1 cellular context compared by ENCODE assay signal in genomic region chr17:75456417-75457046, GRCh38.
TF ChIP-seq lines count a peak whose summit lies in the region.

Gene TMEM94 (plus strand): TSS chr17:75456635. CDS start chr17:75471906, 15,271 bp downstream.

TF ChIP-seq in HepG2, 621 proteins besides CTCF, POLR2A, EP300 and RAD21 (continued from another document and continues in another):
- TF ChIP-seq KMT2A (CRISPR knock-in tag; IDR thresholded peaks at IDR 0.05) = no peak; the same call in 1 of the 2 replicates
- no peak for TF ChIP-seq PLRG1 (conservative IDR thresholded peaks at IDR 0.05)
- peak; percentile 91 for TF ChIP-seq HCFC1 (IDR thresholded peaks at IDR 0.05; ENCODE audit: low read depth, low read length)
- TF ChIP-seq ZNF546 (CRISPR knock-in tag; conservative IDR thresholded peaks at IDR 0.05) = peak; percentile 64
- TF ChIP-seq ISL2 (CRISPR knock-in tag; IDR thresholded peaks at IDR 0.05) = no peak; the same call in none of the 2 replicates
- no peak; the same call in 1 of the 2 replicates for TF ChIP-seq ZNF816 (CRISPR knock-in tag; IDR thresholded peaks at IDR 0.05; ENCODE audit: borderline replicate concordance)
- TF ChIP-seq ZNF550 (CRISPR knock-in tag; IDR thresholded peaks at IDR 0.05; ENCODE audit: borderline replicate concordance) = no peak; the same call in 1 of the 2 replicates
- TF ChIP-seq, protein P1, sequence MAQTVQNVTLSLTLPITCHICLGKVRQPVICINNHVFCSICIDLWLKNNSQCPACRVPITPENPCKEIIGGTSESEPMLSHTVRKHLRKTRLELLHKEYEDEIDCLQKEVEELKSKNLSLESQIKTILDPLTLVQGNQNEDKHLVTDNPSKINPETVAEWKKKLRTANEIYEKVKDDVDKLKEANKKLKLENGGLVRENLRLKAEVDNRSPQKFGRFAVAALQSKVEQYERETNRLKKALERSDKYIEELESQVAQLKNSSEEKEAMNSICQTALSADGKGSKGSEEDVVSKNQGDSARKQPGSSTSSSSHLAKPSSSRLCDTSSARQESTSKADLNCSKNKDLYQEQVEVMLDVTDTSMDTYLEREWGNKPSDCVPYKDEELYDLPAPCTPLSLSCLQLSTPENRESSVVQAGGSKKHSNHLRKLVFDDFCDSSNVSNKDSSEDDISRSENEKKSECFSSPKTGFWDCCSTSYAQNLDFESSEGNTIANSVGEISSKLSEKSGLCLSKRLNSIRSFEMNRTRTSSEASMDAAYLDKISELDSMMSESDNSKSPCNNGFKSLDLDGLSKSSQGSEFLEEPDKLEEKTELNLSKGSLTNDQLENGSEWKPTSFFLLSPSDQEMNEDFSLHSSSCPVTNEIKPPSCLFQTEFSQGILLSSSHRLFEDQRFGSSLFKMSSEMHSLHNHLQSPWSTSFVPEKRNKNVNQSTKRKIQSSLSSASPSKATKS (CRISPR knock-in tag; IDR thresholded peaks at IDR 0.05) = 0 out of 2 replicates have a peak, but pooled peaks have one; percentile 76
- TF ChIP-seq ZNF800 (CRISPR knock-in tag; IDR thresholded peaks at IDR 0.05) = no peak; the same call in 1 of the 2 replicates
- no peak for TF ChIP-seq SRSF4 (IDR thresholded peaks at IDR 0.05; ENCODE audit: low read depth, low read length, poor library complexity, severe bottlenecking)
- TF ChIP-seq RXRB (CRISPR knock-in tag; IDR thresholded peaks at IDR 0.05; ENCODE audit: borderline replicate concordance) = peak; percentile 51; the same call in 1 of the 2 replicates
- peak; percentile 48; the same call in 1 of the 2 replicates for TF ChIP-seq DNMT3B (CRISPR knock-in tag; conservative IDR thresholded peaks at IDR 0.05)
- TF ChIP-seq ZBTB3 (CRISPR knock-in tag; IDR thresholded peaks at IDR 0.05; ENCODE audit: borderline replicate concordance, low read depth) = 0 out of 2 replicates have a peak, but pooled peaks have one; percentile 64
- no peak for TF ChIP-seq MAFK (conservative IDR thresholded peaks at IDR 0.05 in 1 of 2, IDR thresholded peaks at IDR 0.05 in 1 of 2; ENCODE audit: low read length in 2 of 2)
- no peak for TF ChIP-seq SRF (IDR thresholded peaks at IDR 0.05; ENCODE audit: low read depth, low read length)
- TF ChIP-seq ZNF547 (CRISPR knock-in tag; IDR thresholded peaks at IDR 0.05) = peak; percentile 73
- no peak; the same call in 1 of the 2 replicates for TF ChIP-seq HIC2 (CRISPR knock-in tag; IDR thresholded peaks at IDR 0.05; ENCODE audit: low read depth)
- no peak for TF ChIP-seq NFRKB (IDR thresholded peaks at IDR 0.05)
- TF ChIP-seq, protein P2, sequence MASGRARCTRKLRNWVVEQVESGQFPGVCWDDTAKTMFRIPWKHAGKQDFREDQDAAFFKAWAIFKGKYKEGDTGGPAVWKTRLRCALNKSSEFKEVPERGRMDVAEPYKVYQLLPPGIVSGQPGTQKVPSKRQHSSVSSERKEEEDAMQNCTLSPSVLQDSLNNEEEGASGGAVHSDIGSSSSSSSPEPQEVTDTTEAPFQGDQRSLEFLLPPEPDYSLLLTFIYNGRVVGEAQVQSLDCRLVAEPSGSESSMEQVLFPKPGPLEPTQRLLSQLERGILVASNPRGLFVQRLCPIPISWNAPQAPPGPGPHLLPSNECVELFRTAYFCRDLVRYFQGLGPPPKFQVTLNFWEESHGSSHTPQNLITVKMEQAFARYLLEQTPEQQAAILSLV (CRISPR knock-in tag; IDR thresholded peaks at IDR 0.05; ENCODE audit: borderline replicate concordance) = peak; percentile 84; the same call in 1 of the 2 replicates
- TF ChIP-seq HDAC6 (IDR thresholded peaks at IDR 0.05; ENCODE audit: low read depth, low read length) = no peak
- peak; percentile 59 for TF ChIP-seq PHF20 (CRISPR knock-in tag; IDR thresholded peaks at IDR 0.05)
- TF ChIP-seq HOXA3 (CRISPR knock-in tag; IDR thresholded peaks at IDR 0.05) = peak; percentile 86
- TF ChIP-seq, protein P3, sequence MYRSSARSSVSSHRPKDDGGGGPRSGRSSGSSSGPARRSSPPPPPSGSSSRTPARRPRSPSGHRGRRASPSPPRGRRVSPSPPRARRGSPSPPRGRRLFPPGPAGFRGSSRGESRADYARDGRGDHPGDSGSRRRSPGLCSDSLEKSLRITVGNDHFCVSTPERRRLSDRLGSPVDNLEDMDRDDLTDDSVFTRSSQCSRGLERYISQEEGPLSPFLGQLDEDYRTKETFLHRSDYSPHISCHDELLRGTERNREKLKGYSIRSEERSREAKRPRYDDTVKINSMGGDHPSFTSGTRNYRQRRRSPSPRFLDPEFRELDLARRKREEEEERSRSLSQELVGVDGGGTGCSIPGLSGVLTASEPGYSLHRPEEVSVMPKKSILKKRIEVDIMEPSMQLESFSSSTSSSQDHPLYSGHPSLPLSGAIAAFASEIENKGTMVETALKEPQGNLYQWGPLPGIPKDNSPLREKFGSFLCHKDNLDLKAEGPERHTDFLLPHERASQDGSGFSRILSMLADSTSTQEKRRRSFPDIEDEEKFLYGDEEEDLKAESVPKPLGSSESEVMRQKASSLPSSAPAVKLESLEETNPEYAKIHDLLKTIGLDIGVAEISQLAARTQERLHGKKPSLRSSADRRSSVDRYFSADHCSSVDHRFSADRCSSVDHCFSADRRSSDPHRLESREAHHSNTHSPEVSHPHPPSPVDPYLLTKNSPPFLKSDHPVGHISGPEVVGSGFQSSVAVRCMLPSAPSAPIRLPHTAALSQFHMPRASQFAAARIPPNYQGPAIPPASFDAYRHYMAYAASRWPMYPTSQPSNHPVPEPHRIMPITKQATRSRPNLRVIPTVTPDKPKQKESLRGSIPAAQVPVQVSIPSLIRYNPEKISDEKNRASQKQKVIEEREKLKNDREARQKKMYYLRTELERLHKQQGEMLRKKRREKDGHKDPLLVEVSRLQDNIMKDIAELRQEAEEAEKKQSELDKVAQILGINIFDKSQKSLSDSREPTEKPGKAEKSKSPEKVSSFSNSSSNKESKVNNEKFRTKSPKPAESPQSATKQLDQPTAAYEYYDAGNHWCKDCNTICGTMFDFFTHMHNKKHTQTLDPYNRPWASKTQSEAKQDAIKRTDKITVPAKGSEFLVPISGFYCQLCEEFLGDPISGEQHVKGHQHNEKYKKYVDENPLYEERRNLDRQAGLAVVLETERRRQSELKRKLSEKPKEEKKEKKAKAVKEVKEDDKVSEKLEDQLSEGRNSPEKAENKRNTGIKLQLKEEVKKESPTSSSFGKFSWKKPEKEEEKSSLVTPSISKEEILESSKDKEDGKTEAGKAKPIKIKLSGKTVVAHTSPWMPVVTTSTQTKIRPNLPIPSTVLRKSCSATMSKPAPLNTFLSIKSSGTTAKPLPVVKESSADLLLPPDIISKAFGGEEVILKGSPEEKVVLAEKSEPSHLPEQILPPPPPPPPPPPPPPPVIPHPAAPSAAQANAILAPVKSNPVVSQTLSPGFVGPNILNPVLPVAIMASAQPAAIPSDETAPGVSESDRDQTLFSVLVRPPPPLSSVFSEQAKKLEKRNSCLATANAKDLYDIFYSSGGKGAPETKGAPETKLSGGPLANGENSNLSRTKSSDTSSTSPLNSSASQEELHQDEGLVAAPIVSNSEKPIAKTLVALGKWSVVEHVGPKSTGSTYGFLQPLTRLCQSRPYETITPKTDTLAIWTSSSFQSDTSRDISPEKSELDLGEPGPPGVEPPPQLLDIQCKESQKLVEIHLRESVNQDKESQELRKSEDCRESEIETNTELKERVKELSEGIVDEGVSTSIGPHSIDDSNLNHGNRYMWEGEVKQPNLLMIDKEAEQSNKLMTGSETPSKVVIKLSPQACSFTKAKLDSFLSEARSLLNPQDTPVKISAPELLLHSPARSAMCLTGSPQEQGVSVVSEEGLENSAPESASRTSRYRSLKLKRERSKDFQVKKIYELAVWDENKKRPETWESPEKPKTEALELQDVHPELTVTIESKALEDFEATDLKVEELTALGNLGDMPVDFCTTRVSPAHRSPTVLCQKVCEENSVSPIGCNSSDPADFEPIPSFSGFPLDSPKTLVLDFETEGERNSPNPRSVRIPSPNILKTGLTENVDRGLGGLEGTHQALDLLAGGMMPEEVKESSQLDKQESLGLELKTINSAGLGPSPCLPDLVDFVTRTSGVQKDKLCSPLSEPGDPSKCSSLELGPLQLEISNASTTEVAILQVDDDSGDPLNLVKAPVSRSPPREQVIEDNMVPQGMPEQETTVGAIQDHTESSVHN (CRISPR knock-in tag; IDR thresholded peaks at IDR 0.05) = no peak; the same call in 1 of the 2 replicates
- peak; percentile 14; the same call in 1 of the 2 replicates for TF ChIP-seq GLI4 (CRISPR knock-in tag; IDR thresholded peaks at IDR 0.05; ENCODE audit: borderline replicate concordance)
- TF ChIP-seq, protein P4, sequence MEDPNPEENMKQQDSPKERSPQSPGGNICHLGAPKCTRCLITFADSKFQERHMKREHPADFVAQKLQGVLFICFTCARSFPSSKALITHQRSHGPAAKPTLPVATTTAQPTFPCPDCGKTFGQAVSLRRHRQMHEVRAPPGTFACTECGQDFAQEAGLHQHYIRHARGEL (CRISPR knock-in tag; IDR thresholded peaks at IDR 0.05) = no peak
- TF ChIP-seq, protein P5, sequence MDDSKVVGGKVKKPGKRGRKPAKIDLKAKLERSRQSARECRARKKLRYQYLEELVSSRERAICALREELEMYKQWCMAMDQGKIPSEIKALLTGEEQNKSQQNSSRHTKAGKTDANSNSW (CRISPR knock-in tag; IDR thresholded peaks at IDR 0.05; ENCODE audit: borderline replicate concordance) = no peak
- no peak for TF ChIP-seq ZNF24 (IDR thresholded peaks at IDR 0.05)
- TF ChIP-seq SP2 (CRISPR knock-in tag; IDR thresholded peaks at IDR 0.05) = peak; percentile 96
- TF ChIP-seq ZNF709 (CRISPR knock-in tag; IDR thresholded peaks at IDR 0.05) = no peak
- TF ChIP-seq ZFP37 (CRISPR knock-in tag; IDR thresholded peaks at IDR 0.05; ENCODE audit: borderline replicate concordance) = no peak; the same call in 1 of the 2 replicates
- TF ChIP-seq RORA (CRISPR knock-in tag; IDR thresholded peaks at IDR 0.05) = no peak
- TF ChIP-seq WIZ (CRISPR knock-in tag; IDR thresholded peaks at IDR 0.05) = no peak
- TF ChIP-seq KDM5B (CRISPR knock-in tag; IDR thresholded peaks at IDR 0.05; ENCODE audit: borderline replicate concordance) = peak; percentile 59
- peak; percentile 70 for TF ChIP-seq ZNF768 (CRISPR knock-in tag; IDR thresholded peaks at IDR 0.05)
- TF ChIP-seq, protein P6, sequence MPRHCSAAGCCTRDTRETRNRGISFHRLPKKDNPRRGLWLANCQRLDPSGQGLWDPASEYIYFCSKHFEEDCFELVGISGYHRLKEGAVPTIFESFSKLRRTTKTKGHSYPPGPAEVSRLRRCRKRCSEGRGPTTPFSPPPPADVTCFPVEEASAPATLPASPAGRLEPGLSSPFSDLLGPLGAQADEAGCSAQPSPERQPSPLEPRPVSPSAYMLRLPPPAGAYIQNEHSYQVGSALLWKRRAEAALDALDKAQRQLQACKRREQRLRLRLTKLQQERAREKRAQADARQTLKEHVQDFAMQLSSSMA (CRISPR knock-in tag; IDR thresholded peaks at IDR 0.05) = peak; percentile 41; the same call in 1 of the 2 replicates
- TF ChIP-seq PRDM4 (CRISPR knock-in tag; IDR thresholded peaks at IDR 0.05; ENCODE audit: borderline replicate concordance) = no peak
- no peak for TF ChIP-seq ATF6 (CRISPR knock-in tag; conservative IDR thresholded peaks at IDR 0.05)
- no peak for TF ChIP-seq PRPF4 (IDR thresholded peaks at IDR 0.05; ENCODE audit: low read depth, low read length, poor library complexity, severe bottlenecking)
